ENCODE assay signal across 8 cellular contexts in the genomic region with DNA sequence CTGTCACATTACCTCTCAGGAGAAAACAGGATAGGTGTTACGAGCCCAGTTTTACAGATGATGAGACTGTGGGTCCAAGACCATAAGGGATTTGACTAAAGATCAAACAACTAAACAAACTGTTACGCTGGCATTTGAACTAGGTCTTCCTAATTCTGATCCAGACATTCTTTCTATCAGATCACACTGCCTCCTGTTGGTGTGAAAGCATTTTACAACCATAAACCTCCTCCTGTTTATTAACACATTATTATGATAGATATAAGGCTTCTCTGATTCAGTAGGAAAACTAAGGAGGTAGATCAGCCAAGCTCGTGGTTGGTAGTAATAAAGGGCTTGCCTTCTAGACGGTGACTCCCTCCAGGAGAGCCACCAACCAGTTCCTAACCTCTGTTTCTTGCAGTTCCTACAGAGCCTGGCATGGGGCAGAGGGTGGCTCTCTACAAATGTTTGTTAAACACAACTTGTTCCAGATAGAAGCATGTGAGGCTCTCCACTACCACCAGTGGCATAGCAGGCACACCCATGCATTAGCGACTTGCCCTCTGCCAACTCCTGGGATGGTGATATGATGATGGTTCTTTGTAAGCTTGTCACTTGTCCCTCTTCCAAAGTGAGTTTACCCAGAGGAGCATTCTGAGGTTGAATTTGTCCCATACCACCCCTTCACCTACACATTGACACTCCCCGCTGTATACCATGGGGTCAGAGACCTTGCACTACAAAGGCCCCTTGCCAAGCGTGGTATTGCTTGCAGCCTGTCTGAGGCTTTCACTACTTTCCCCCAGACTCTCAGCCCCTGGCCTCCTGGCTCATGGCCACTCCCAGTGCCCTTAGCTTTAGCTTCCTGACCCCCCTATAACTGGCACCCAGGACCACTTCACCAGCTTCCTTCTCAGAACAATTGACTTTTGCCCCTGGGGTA.
A peak's percentile ranks its signal among the peaks of the same experiment; 100 is the strongest.
DNase-seq lines count a peak whose midpoint lies in the region; ATAC-seq and TF ChIP-seq lines count a peak whose summit lies in the region.

No MANE protein-coding gene starts in this region.

- no peak overlapping the region for H3K4me3 Mint-ChIP-seq in glutamatergic neuron (ENCODE audit: unreplicated experiment)

- H3K4me1 ChIP-seq in thoracic aorta (ENCODE audit: control insufficient read depth in 1 of 2, low read depth in 2 of 2) = no peaks in the 10 kb centered on the region

- DNase-seq in NCI-H524 (lab: John Stamatoyannopoulos, UW) (peak; percentile 19 to 50), NCI-H524 treated with DMSO at 0.1 percent for 48 hours (lab: John Stamatoyannopoulos, UW) (no peak), RKO (ENCODE audit: low spot score) (peak; percentile 7), glutamatergic neuron (no peak), thoracic aorta (ENCODE audit: low spot score) (no peak), GM19240 (ENCODE audit: insufficient read length, low spot score) (no peak), activated gamma-delta T cell (lab: John Stamatoyannopoulos, UW) (no peak)

- H3K9me3 ChIP-seq in thoracic aorta = no peaks in the 10 kb centered on the region

- peaks cover 2% of the 10 kb centered on the region for H3K4me1 Mint-ChIP-seq in glutamatergic neuron (ENCODE audit: low read depth, unreplicated experiment)

- H3K27me3 Mint-ChIP-seq in glutamatergic neuron (ENCODE audit: unreplicated experiment) = no peaks in the 10 kb centered on the region

- no peaks in the 10 kb centered on the region for H3K36me3 Mint-ChIP-seq in glutamatergic neuron (ENCODE audit: unreplicated experiment)

- no peak overlapping the region for H3K27ac ChIP-seq in thoracic aorta

- no peaks in the 10 kb centered on the region for H3K36me3 ChIP-seq in thoracic aorta

- H3K4me3 ChIP-seq in thoracic aorta = no peak overlapping the region

- no peak overlapping the region for H3K27ac Mint-ChIP-seq in glutamatergic neuron (ENCODE audit: unreplicated experiment)

- no peaks in the 10 kb centered on the region for H3K27me3 ChIP-seq in thoracic aorta (replicated peaks; ENCODE audit: insufficient read depth)

- ATAC-seq in thoracic aorta (ENCODE audit: insufficient number of reproducible peaks, low FRiP score, low read depth) = no peak
- no peak for ATAC-seq in GM18867 (IDR thresholded peaks at IDR 0.05; ENCODE audit: unreplicated experiment)

- TF ChIP-seq CTCF in glutamatergic neuron (IDR thresholded peaks at IDR 0.05; ENCODE audit: partially characterized antibody, unreplicated experiment) (peak; percentile 45), thoracic aorta (IDR thresholded peaks at IDR 0.05) (peak; percentile 34)

- H3K9me3 Mint-ChIP-seq in glutamatergic neuron (ENCODE audit: unreplicated experiment) = no peaks in the 10 kb centered on the region

Comparison
In these comparisons a context has a peak if more than half of its experiments do, and no peak if none do; other contexts are left out.
1. DNase-seq: peak in NCI-H524 (2 of 2) and RKO (single experiment); none in NCI-H524 treated with DMSO at 0.1 percent for 48 hours (single experiment), glutamatergic neuron (single experiment), thoracic aorta (single experiment), GM19240 (single experiment) and activated gamma-delta T cell (single experiment).